In genomic region chr5:14327624-14328023, GRCh38 we compare ENCODE assay signal across 22 cellular contexts.
"Had no signal": no experiment of that assay in that cellular context is flagged by ENCODE, and none has a peak within 500 bp of the region (broad histone marks: within the 10 kb centered on the region; RNA-seq: fewer than 3 reads in every experiment).

No MANE protein-coding gene starts in this region.

- H3K4me2 ChIP-seq: smooth muscle cell had no signal

- H3K36me3 ChIP-seq: gastrocnemius medialis had no signal

- ATAC-seq: activated CD4-positive, alpha-beta T cell treated with anti-CD3 and anti-CD28 coated beads for 36 hours; activated T-cell treated with anti-CD3 and anti-CD28 coated beads, Interleukin-2, amount 50 U/mL, for 4 hours; gastrocnemius medialis; sciatic nerve; stimulated activated naive B cell treated with anti-CD40 and anti-IgM and Interleukin-4, amounts not matched to agents 10 μg/mL and 1 μg/mL and 100 μg/mL, for 72 hours; WTC11 had no signal

- H3K27me3 ChIP-seq: adrenal gland, gastrocnemius medialis, upper lobe of left lung had no signal

- H3K4me3 ChIP-seq: adrenal gland, gastrocnemius medialis, lower lobe of right lung, smooth muscle cell, thoracic aorta, upper lobe of left lung had no signal

- H3K9me3 ChIP-seq: adrenal gland, gastrocnemius medialis, lower lobe of right lung, thoracic aorta, upper lobe of left lung had no signal

- H3K27ac ChIP-seq: adrenal gland, gastrocnemius medialis, lower lobe of right lung, thoracic aorta, upper lobe of left lung had no signal

- DNase-seq: activated CD4-positive, alpha-beta T cell treated with anti-CD3 and anti-CD28 coated beads for 36 hours; activated CD4-positive, alpha-beta T cell treated with anti-CD3 and anti-CD28 coated beads, Interleukin-2, amount 50 U/mL, for 48 hours; activated CD8-positive, alpha-beta memory T cell treated with anti-CD3 and anti-CD28 coated beads, Interleukin-2, amount 50 U/mL, for 48 hours; activated naive CD4-positive, alpha-beta T cell; activated T-cell treated with anti-CD3 and anti-CD28 coated beads, Interleukin-2, amount 50 U/mL, for 4 hours; adrenal gland; dermis blood vessel endothelial cell; effector CD8-positive, alpha-beta T cell; gastrocnemius medialis; head of caudate nucleus; lower lobe of right lung; naive B cell; nucleus accumbens; stimulated activated CD4-positive, alpha-beta T cell treated with anti-CD3 and anti-CD28 coated beads, Interleukin-15, amount 100 ng/mL, for 24 hours; stimulated activated CD8-positive, alpha-beta memory T cell treated with anti-CD3 and anti-CD28 coated beads, Interleukin-4, amount 100 ng/mL, for 48 hours; stimulated activated naive B cell treated with anti-CD40 and anti-IgM and Interleukin-4, amounts not matched to agents 10 μg/mL and 1 μg/mL and 100 μg/mL, for 72 hours; T1000 had no signal
